Comparison of ENCODE assay signal across 1 cellular context in the genomic region with DNA sequence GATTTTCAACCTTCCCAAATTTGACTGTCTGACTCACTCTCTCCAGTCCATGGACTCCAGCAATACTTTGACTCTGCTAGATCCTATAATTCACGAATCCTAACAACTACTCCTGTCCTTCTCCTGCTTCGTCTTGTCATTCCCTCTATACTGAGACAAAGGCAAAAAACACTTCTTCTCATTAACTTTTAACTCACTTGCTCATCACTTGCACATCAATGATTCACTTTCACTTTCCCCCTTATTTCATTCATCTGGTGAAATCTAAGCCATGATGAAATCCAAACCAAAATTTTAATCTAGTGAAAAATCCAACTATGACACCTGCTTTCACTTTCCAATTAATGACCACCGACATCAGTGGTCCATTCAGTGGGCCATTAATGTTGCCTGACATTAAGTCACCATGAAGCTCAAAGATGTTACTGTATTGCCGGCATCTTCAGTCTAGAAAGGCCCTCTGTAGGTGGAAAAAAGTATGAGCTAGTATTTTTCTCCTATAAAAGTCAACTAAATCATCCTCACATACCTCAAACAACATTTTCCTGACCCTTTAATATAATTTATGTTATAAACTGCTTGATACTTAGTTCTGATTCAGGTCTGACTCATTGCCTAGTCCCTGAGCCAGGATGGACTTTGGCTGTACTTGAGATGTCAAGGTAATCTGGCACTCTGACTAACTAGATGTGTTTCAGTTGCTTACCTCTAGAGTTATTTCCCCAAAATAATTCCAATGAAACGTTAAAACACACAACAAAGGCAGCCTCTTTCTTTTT.
TF ChIP-seq lines count a peak whose summit lies in the region.

No MANE protein-coding gene starts in this region.

TF ChIP-seq in H1, 55 proteins besides CTCF, POLR2A, EP300 and RAD21:
- TF ChIP-seq FOSL1 (IDR thresholded peaks at IDR 0.05; ENCODE audit: insufficient read depth, low read depth, low read length) (no peak), YY1 (IDR thresholded peaks at IDR 0.05; ENCODE audit: low read depth, low read length) (no peak), EZH2 (IDR thresholded peaks at IDR 0.05; ENCODE audit: low read depth, low read length, severe bottlenecking) (no peak)
- TF ChIP-seq, protein P1, sequence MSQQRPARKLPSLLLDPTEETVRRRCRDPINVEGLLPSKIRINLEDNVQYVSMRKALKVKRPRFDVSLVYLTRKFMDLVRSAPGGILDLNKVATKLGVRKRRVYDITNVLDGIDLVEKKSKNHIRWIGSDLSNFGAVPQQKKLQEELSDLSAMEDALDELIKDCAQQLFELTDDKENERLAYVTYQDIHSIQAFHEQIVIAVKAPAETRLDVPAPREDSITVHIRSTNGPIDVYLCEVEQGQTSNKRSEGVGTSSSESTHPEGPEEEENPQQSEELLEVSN (IDR thresholded peaks at IDR 0.05), result no peak
